Comparison of ENCODE assay signal across 1 cellular context in genomic region chr6:125779924-125780539, GRCh38.
A peak's percentile ranks its signal among the peaks of the same experiment; 100 is the strongest.
TF ChIP-seq lines count a peak whose summit lies in the region.

No MANE protein-coding gene starts in this region.

TF ChIP-seq in HepG2, 621 proteins besides CTCF, POLR2A, EP300 and RAD21 (continues in another document):
- TF ChIP-seq ZIK1 (CRISPR knock-in tag; IDR thresholded peaks at IDR 0.05; ENCODE audit: borderline replicate concordance, low read depth) (0 out of 2 replicates have a peak, but pooled peaks have one; percentile 0), MIXL1 (CRISPR knock-in tag; IDR thresholded peaks at IDR 0.05) (peak; percentile 93), ZNF629 (CRISPR knock-in tag; conservative IDR thresholded peaks at IDR 0.05) (peak; percentile 61), SAFB2 (CRISPR knock-in tag; IDR thresholded peaks at IDR 0.05; ENCODE audit: borderline replicate concordance, low read depth) (peak; percentile 66; the same call in 1 of the 2 replicates), CSRNP1 (CRISPR knock-in tag; IDR thresholded peaks at IDR 0.05) (no peak), KLF12 (CRISPR knock-in tag; IDR thresholded peaks at IDR 0.05; ENCODE audit: borderline replicate concordance) (peak; percentile 93; the same call in 1 of the 2 replicates), NR2F6 (IDR thresholded peaks at IDR 0.05) (peak; percentile 41; the same call in 1 of the 2 replicates), NR2F6 (CRISPR knock-in tag; IDR thresholded peaks at IDR 0.05) (no peak), ZNF747 (CRISPR knock-in tag; IDR thresholded peaks at IDR 0.05; ENCODE audit: borderline replicate concordance) (no peak), ZNF350 (CRISPR knock-in tag; IDR thresholded peaks at IDR 0.05; ENCODE audit: borderline replicate concordance, low read depth) (peak; percentile 41; the same call in 1 of the 2 replicates), KLF9 (CRISPR knock-in tag; IDR thresholded peaks at IDR 0.05; ENCODE audit: low read depth) (peak; percentile 94; the same call in 1 of the 2 replicates), SMYD3 (CRISPR knock-in tag; IDR thresholded peaks at IDR 0.05) (0 out of 2 replicates have a peak, but pooled peaks have one; percentile 15), ZNF7 (CRISPR knock-in tag; IDR thresholded peaks at IDR 0.05) (0 out of 2 replicates have a peak, but pooled peaks have one; percentile 33), RXRB (CRISPR knock-in tag; IDR thresholded peaks at IDR 0.05; ENCODE audit: borderline replicate concordance) (peak; percentile 69), THAP11 (CRISPR knock-in tag; IDR thresholded peaks at IDR 0.05) (peak; percentile 67), NCOA2 (CRISPR knock-in tag; IDR thresholded peaks at IDR 0.05) (peak; percentile 63), KLF11 (CRISPR knock-in tag; IDR thresholded peaks at IDR 0.05) (peak; percentile 84), FOXA3 (CRISPR knock-in tag; IDR thresholded peaks at IDR 0.05) (peak; percentile 73), KAT8 (CRISPR knock-in tag; IDR thresholded peaks at IDR 0.05) (peak; percentile 38; the same call in 1 of the 2 replicates), PHF21A (CRISPR knock-in tag; IDR thresholded peaks at IDR 0.05) (no peak), ZNF704 (CRISPR knock-in tag; IDR thresholded peaks at IDR 0.05; ENCODE audit: borderline replicate concordance) (peak; percentile 49; the same call in 1 of the 2 replicates), EHMT2 (IDR thresholded peaks at IDR 0.05; ENCODE audit: borderline replicate concordance, low read depth, low read length) (no peak), KDM3A (CRISPR knock-in tag; IDR thresholded peaks at IDR 0.05; ENCODE audit: low read depth) (no peak; the same call in 1 of the 2 replicates), ZBED4 (CRISPR knock-in tag; IDR thresholded peaks at IDR 0.05; ENCODE audit: borderline replicate concordance) (peak; percentile 30), GATAD1 (CRISPR knock-in tag; IDR thresholded peaks at IDR 0.05) (peak; percentile 49; the same call in 1 of the 2 replicates), ZNF788 (CRISPR knock-in tag; IDR thresholded peaks at IDR 0.05; ENCODE audit: borderline replicate concordance) (peak; percentile 13; the same call in 1 of the 2 replicates), PRMT3 (CRISPR knock-in tag; IDR thresholded peaks at IDR 0.05; ENCODE audit: borderline replicate concordance, low read depth) (no peak), AKNA (CRISPR knock-in tag; IDR thresholded peaks at IDR 0.05; ENCODE audit: borderline replicate concordance) (peak; percentile 70; the same call in 1 of the 2 replicates), SMAD3 (CRISPR knock-in tag; IDR thresholded peaks at IDR 0.05) (peak; percentile 91), ZNF331 (CRISPR knock-in tag; IDR thresholded peaks at IDR 0.05) (peak; percentile 93), DBP (CRISPR knock-in tag; IDR thresholded peaks at IDR 0.05; ENCODE audit: not compliant biosample characterization) (peak; percentile 30), TCF12 (IDR thresholded peaks at IDR 0.05) (no peak), TCF12 (CRISPR knock-in tag; IDR thresholded peaks at IDR 0.05) (0 out of 2 replicates have a peak, but pooled peaks have one; percentile 7), CBFB (CRISPR knock-in tag; IDR thresholded peaks at IDR 0.05) (peak; percentile 38; the same call in 1 of the 2 replicates), ZBTB42 (CRISPR knock-in tag; IDR thresholded peaks at IDR 0.05) (no peak), NCOR1 (IDR thresholded peaks at IDR 0.05; ENCODE audit: borderline replicate concordance, low read length) (peak; percentile 82; the same call in 1 of the 2 replicates), TARDBP (CRISPR knock-in tag; IDR thresholded peaks at IDR 0.05) (peak; percentile 49; the same call in 1 of the 2 replicates), ZSCAN9 (CRISPR knock-in tag; IDR thresholded peaks at IDR 0.05; ENCODE audit: borderline replicate concordance) (peak; percentile 78), HMG20B (CRISPR knock-in tag; conservative IDR thresholded peaks at IDR 0.05) (peak; percentile 51; the same call in 1 of the 2 replicates), ZNF550 (CRISPR knock-in tag; IDR thresholded peaks at IDR 0.05; ENCODE audit: borderline replicate concordance) (no peak), ZC3H13 (CRISPR knock-in tag; IDR thresholded peaks at IDR 0.05) (no peak), FOSL2 (CRISPR knock-in tag; IDR thresholded peaks at IDR 0.05) (peak; percentile 59)
- TF ChIP-seq, protein P1, sequence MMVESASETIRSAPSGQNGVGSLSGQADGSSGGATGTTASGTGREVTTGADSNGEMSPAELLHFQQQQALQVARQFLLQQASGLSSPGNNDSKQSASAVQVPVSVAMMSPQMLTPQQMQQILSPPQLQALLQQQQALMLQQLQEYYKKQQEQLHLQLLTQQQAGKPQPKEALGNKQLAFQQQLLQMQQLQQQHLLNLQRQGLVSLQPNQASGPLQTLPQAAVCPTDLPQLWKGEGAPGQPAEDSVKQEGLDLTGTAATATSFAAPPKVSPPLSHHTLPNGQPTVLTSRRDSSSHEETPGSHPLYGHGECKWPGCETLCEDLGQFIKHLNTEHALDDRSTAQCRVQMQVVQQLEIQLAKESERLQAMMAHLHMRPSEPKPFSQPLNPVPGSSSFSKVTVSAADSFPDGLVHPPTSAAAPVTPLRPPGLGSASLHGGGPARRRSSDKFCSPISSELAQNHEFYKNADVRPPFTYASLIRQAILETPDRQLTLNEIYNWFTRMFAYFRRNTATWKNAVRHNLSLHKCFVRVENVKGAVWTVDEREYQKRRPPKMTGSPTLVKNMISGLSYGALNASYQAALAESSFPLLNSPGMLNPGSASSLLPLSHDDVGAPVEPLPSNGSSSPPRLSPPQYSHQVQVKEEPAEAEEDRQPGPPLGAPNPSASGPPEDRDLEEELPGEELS (CRISPR knock-in tag; IDR thresholded peaks at IDR 0.05): peak; percentile 51; the same call in 1 of the 2 replicates
- TF ChIP-seq, protein P2, sequence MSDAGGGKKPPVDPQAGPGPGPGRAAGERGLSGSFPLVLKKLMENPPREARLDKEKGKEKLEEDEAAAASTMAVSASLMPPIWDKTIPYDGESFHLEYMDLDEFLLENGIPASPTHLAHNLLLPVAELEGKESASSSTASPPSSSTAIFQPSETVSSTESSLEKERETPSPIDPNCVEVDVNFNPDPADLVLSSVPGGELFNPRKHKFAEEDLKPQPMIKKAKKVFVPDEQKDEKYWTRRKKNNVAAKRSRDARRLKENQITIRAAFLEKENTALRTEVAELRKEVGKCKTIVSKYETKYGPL (CRISPR knock-in tag; IDR thresholded peaks at IDR 0.05): peak; percentile 29; the same call in 1 of the 2 replicates
- TF ChIP-seq, protein P3, sequence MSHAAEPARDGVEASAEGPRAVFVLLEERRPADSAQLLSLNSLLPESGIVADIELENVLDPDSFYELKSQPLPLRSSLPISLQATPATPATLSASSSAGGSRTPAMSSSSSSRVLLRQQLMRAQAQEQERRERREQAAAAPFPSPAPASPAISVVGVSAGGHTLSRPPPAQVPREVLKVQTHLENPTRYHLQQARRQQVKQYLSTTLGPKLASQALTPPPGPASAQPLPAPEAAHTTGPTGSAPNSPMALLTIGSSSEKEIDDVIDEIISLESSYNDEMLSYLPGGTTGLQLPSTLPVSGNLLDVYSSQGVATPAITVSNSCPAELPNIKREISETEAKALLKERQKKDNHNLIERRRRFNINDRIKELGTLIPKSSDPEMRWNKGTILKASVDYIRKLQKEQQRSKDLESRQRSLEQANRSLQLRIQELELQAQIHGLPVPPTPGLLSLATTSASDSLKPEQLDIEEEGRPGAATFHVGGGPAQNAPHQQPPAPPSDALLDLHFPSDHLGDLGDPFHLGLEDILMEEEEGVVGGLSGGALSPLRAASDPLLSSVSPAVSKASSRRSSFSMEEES (CRISPR knock-in tag; IDR thresholded peaks at IDR 0.05): peak; percentile 33; the same call in 1 of the 2 replicates
- TF ChIP-seq, protein P4, sequence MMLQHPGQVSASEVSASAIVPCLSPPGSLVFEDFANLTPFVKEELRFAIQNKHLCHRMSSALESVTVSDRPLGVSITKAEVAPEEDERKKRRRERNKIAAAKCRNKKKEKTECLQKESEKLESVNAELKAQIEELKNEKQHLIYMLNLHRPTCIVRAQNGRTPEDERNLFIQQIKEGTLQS (CRISPR knock-in tag; IDR thresholded peaks at IDR 0.05): 0 out of 2 replicates have a peak, but pooled peaks have one; percentile 35
